In the genomic region with DNA sequence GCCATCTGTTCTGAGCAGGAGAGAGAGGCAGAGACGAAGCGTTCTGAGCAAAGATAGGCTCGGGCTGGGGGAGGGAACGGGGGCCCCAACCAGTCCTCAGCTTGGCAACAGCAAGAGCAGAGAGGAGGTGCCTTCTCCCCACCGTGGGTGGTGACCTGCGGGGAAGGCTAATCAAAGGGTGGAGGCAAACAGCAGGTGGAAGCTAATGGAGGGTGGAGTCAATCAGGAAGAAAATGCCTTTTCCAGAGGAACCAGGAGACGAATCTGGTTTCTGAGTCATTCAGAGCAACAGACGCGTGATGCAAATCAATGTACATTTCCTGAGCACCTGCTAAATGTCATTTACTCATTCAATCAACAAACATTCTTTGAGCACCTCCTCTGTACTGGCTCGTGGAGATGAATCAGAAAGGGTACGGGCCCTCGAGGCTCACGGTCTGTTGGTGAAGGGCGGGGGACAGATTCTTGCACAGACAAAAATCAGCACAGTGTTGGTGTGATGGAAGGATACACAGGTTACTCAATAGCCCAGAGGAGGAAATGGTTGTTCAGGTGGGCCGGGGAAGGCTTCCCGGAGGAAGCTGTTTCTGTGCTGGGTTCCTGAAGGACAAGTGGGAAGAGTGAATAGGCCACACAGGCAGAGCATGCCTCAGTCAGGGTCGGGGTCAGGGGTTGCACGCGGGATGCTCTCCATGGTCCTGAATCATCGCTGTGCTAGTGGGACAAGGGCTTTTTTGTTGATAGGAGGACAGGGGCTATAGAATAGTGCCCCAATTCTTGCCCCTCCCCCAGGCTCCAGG, we compare ENCODE assay signal across 1 cellular context.
TF ChIP-seq lines count a peak whose summit lies in the region.

No MANE protein-coding gene starts in this region.

TF ChIP-seq in HepG2, 621 proteins besides CTCF, POLR2A, EP300 and RAD21 (continued from another document and continues in another):
- TF ChIP-seq ZNF770 (CRISPR knock-in tag; IDR thresholded peaks at IDR 0.05), result no peak
- TF ChIP-seq SRY (CRISPR knock-in tag; IDR thresholded peaks at IDR 0.05), result peak; percentile 96
- 0 out of 2 replicates have a peak, but pooled peaks have one; percentile 19 for TF ChIP-seq ZNF652 (CRISPR knock-in tag; IDR thresholded peaks at IDR 0.05; ENCODE audit: borderline replicate concordance, low read depth)
- no peak for TF ChIP-seq SNAI1 (CRISPR knock-in tag; IDR thresholded peaks at IDR 0.05; ENCODE audit: borderline replicate concordance)
- no peak for TF ChIP-seq HMG20A (CRISPR knock-in tag; IDR thresholded peaks at IDR 0.05; ENCODE audit: borderline replicate concordance)
- TF ChIP-seq, protein P1, sequence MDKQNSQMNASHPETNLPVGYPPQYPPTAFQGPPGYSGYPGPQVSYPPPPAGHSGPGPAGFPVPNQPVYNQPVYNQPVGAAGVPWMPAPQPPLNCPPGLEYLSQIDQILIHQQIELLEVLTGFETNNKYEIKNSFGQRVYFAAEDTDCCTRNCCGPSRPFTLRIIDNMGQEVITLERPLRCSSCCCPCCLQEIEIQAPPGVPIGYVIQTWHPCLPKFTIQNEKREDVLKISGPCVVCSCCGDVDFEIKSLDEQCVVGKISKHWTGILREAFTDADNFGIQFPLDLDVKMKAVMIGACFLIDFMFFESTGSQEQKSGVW (CRISPR knock-in tag; IDR thresholded peaks at IDR 0.05; ENCODE audit: borderline replicate concordance), result no peak
- TF ChIP-seq TBX3 (IDR thresholded peaks at IDR 0.05; ENCODE audit: borderline replicate concordance), result no peak
- TF ChIP-seq ATAD3A (CRISPR knock-in tag; IDR thresholded peaks at IDR 0.05), result no peak
- TF ChIP-seq XBP1 (CRISPR knock-in tag; IDR thresholded peaks at IDR 0.05), result peak; percentile 87; the same call in 1 of the 2 replicates
- TF ChIP-seq, protein P2, sequence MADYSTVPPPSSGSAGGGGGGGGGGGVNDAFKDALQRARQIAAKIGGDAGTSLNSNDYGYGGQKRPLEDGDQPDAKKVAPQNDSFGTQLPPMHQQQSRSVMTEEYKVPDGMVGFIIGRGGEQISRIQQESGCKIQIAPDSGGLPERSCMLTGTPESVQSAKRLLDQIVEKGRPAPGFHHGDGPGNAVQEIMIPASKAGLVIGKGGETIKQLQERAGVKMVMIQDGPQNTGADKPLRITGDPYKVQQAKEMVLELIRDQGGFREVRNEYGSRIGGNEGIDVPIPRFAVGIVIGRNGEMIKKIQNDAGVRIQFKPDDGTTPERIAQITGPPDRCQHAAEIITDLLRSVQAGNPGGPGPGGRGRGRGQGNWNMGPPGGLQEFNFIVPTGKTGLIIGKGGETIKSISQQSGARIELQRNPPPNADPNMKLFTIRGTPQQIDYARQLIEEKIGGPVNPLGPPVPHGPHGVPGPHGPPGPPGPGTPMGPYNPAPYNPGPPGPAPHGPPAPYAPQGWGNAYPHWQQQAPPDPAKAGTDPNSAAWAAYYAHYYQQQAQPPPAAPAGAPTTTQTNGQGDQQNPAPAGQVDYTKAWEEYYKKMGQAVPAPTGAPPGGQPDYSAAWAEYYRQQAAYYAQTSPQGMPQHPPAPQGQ (CRISPR knock-in tag; IDR thresholded peaks at IDR 0.05; ENCODE audit: borderline replicate concordance), result no peak
- 0 out of 2 replicates have a peak, but pooled peaks have one; percentile 52 for TF ChIP-seq SMAD1 (CRISPR knock-in tag; IDR thresholded peaks at IDR 0.05; ENCODE audit: borderline replicate concordance, low read depth)
- 0 out of 2 replicates have a peak, but pooled peaks have one; percentile 49 for TF ChIP-seq RNF219 (CRISPR knock-in tag; IDR thresholded peaks at IDR 0.05)
- TF ChIP-seq ZNF792 (CRISPR knock-in tag; IDR thresholded peaks at IDR 0.05), result peak; percentile 92
- peak; percentile 92 for TF ChIP-seq TFE3 (CRISPR knock-in tag; IDR thresholded peaks at IDR 0.05)
- TF ChIP-seq SIX1 (CRISPR knock-in tag; IDR thresholded peaks at IDR 0.05; ENCODE audit: borderline replicate concordance), result 0 out of 2 replicates have a peak, but pooled peaks have one; percentile 45
- no peak for TF ChIP-seq RBM22 (optimal IDR thresholded peaks at IDR 0.05; ENCODE audit: low read length)
- TF ChIP-seq ZNF33A (CRISPR knock-in tag; IDR thresholded peaks at IDR 0.05; ENCODE audit: borderline replicate concordance), result no peak
- TF ChIP-seq THAP7 (CRISPR knock-in tag; IDR thresholded peaks at IDR 0.05), result no peak
- TF ChIP-seq ZNF44 (CRISPR knock-in tag; IDR thresholded peaks at IDR 0.05), result no peak
- TF ChIP-seq ZNF737 (CRISPR knock-in tag; IDR thresholded peaks at IDR 0.05; ENCODE audit: borderline replicate concordance), result peak; percentile 48; the same call in 1 of the 2 replicates
- no peak for TF ChIP-seq SCMH1 (CRISPR knock-in tag; IDR thresholded peaks at IDR 0.05; ENCODE audit: borderline replicate concordance)
- no peak for TF ChIP-seq ZNF598 (CRISPR knock-in tag; IDR thresholded peaks at IDR 0.05; ENCODE audit: borderline replicate concordance)
- peak; percentile 66; the same call in 1 of the 2 replicates for TF ChIP-seq HOXA3 (CRISPR knock-in tag; IDR thresholded peaks at IDR 0.05)
- TF ChIP-seq PITX1 (CRISPR knock-in tag; IDR thresholded peaks at IDR 0.05), result 0 out of 2 replicates have a peak, but pooled peaks have one; percentile 34
- no peak for TF ChIP-seq ZMYM2 (CRISPR knock-in tag; IDR thresholded peaks at IDR 0.05)
- TF ChIP-seq ZNF629 (CRISPR knock-in tag; conservative IDR thresholded peaks at IDR 0.05), result no peak
- no peak for TF ChIP-seq ZNF510 (CRISPR knock-in tag; IDR thresholded peaks at IDR 0.05; ENCODE audit: low read depth)
- TF ChIP-seq SNAPC5 (CRISPR knock-in tag; IDR thresholded peaks at IDR 0.05; ENCODE audit: borderline replicate concordance), result peak; percentile 59; the same call in 1 of the 2 replicates
- TF ChIP-seq, protein P3, sequence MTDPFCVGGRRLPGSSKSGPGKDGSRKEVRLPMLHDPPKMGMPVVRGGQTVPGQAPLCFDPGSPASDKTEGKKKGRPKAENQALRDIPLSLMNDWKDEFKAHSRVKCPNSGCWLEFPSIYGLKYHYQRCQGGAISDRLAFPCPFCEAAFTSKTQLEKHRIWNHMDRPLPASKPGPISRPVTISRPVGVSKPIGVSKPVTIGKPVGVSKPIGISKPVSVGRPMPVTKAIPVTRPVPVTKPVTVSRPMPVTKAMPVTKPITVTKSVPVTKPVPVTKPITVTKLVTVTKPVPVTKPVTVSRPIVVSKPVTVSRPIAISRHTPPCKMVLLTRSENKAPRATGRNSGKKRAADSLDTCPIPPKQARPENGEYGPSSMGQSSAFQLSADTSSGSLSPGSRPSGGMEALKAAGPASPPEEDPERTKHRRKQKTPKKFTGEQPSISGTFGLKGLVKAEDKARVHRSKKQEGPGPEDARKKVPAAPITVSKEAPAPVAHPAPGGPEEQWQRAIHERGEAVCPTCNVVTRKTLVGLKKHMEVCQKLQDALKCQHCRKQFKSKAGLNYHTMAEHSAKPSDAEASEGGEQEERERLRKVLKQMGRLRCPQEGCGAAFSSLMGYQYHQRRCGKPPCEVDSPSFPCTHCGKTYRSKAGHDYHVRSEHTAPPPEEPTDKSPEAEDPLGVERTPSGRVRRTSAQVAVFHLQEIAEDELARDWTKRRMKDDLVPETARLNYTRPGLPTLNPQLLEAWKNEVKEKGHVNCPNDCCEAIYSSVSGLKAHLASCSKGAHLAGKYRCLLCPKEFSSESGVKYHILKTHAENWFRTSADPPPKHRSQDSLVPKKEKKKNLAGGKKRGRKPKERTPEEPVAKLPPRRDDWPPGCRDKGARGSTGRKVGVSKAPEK (CRISPR knock-in tag; IDR thresholded peaks at IDR 0.05; ENCODE audit: borderline replicate concordance), result no peak
- no peak for TF ChIP-seq KIAA2018 (CRISPR knock-in tag; IDR thresholded peaks at IDR 0.05; ENCODE audit: borderline replicate concordance)
- peak; percentile 58; the same call in 1 of the 2 replicates for TF ChIP-seq ZNF614 (CRISPR knock-in tag; IDR thresholded peaks at IDR 0.05; ENCODE audit: borderline replicate concordance)
